7 cellular contexts compared by ENCODE assay signal in genomic region chr3:142448424-142448823, GRCh38. TPM values are rescaled to one million over a fixed set of nuclear protein-coding genes. Genes with fewer than 3 reads are reported as not detected.
DNase-seq lines count a peak whose midpoint lies in the region; ATAC-seq and TF ChIP-seq lines count a peak whose summit lies in the region.

No MANE protein-coding gene starts in this region.

- H3K36me3 ChIP-seq in GM23338 (ENCODE audit: insufficient read depth) (no peaks in the 10 kb centered on the region), iPS DF 6.9 (ENCODE audit: control insufficient read depth, insufficient read depth, low read length) (no peaks in the 10 kb centered on the region)

- peaks cover 5% of the 10 kb centered on the region for H3K36me3 Mint-ChIP-seq in GM23338 (ENCODE audit: low read depth)
- peaks cover 61% of the 10 kb centered on the region for H3K36me3 Mint-ChIP-seq in stimulated activated effector memory CD8-positive, alpha-beta T cell treated with anti-CD3 and anti-CD28 coated beads, Interleukin-12 subunit alpha, Interleukin-12 subunit beta, amount 100 ng/mL, for 72 hours

- H3K4me3 ChIP-seq in GM23338 (peak overlapping the region; percentile 93), WI38 (ENCODE audit: low read depth, low read length) (peak overlapping the region; percentile 89), iPS DF 6.9 (ENCODE audit: low read length) (peak overlapping the region; percentile 96; the same call in 1 of the 2 replicates)

- no peaks in the 10 kb centered on the region for H3F3A ChIP-seq in GM23338 (replicated peaks; ENCODE audit: low read depth)

- H3K9me2 ChIP-seq in GM23338 (ENCODE audit: insufficient read depth), result peaks cover 3% of the 10 kb centered on the region; the same call in 1 of the 2 replicates

- peak overlapping the region; percentile 81 for H3K4me2 ChIP-seq in GM23338

- H3K4me1 ChIP-seq in GM23338 (ENCODE audit: insufficient read depth), result no peaks in the 10 kb centered on the region
- no peaks in the 10 kb centered on the region for H3K4me1 ChIP-seq in iPS DF 6.9 (ENCODE audit: control insufficient read depth, insufficient read depth, low read length)

- no peak overlapping the region for H3K27ac ChIP-seq in GM23338 (ENCODE audit: low read depth)
- no peak overlapping the region for H3K27ac ChIP-seq in iPS DF 6.9 (ENCODE audit: low read length)

- H3K79me2 ChIP-seq in GM23338 (replicated peaks; ENCODE audit: insufficient read depth), result peaks cover 39% of the 10 kb centered on the region

- no CpG with 5 or more reads among the region's 10 CpGs for WGBS in iPS DF 6.9 (ENCODE audit: insufficient coverage, insufficient read length)

- DNase-seq in GM23338 (ENCODE audit: low spot score) (no peak), iPS DF 6.9 (ENCODE audit: low read depth, low spot score) (no peak), NCI-H524 treated with DMSO at 0.1 percent for 48 hours (lab: John Stamatoyannopoulos, UW) (no peak)
- DNase-seq in stimulated activated effector memory CD8-positive, alpha-beta T cell treated with anti-CD3 and anti-CD28 coated beads, Interleukin-12 subunit alpha, Interleukin-12 subunit beta, amount 100 ng/mL, for 72 hours (ENCODE audit: low spot score in 2 of 2), result no peak
- no peak for DNase-seq in NK-92 treated with Interleukin-12 subunit alpha and Interleukin-12 subunit beta, amount 100 ng/mL, for 24 hours (lab: John Stamatoyannopoulos, UW)

- peaks cover 9% of the 10 kb centered on the region for H3K4me1 Mint-ChIP-seq in GM23338
- H3K4me1 Mint-ChIP-seq in stimulated activated effector memory CD8-positive, alpha-beta T cell treated with anti-CD3 and anti-CD28 coated beads, Interleukin-12 subunit alpha, Interleukin-12 subunit beta, amount 100 ng/mL, for 72 hours, result peaks cover 42% of the 10 kb centered on the region

- no peaks in the 10 kb centered on the region for H3K27me3 Mint-ChIP-seq in GM23338 (ENCODE audit: insufficient read depth, low read depth, poor library complexity)

- peak overlapping the region; percentile 82; the same call in 1 of the 2 replicates for H2AFZ ChIP-seq in GM23338

- peak overlapping the region; percentile 96 for H3K4me3 Mint-ChIP-seq in GM23338
- H3K4me3 Mint-ChIP-seq in stimulated activated effector memory CD8-positive, alpha-beta T cell treated with anti-CD3 and anti-CD28 coated beads, Interleukin-12 subunit alpha, Interleukin-12 subunit beta, amount 100 ng/mL, for 72 hours, result peak overlapping the region; percentile 100

- TF ChIP-seq CTCF in GM23338 (conservative IDR thresholded peaks at IDR 0.05; ENCODE audit: low read depth in 2 of 2) (no peak), WI38 (IDR thresholded peaks at IDR 0.05; ENCODE audit: low read depth, low read length) (no peak)

- H3K27me3 ChIP-seq in GM23338 (ENCODE audit: insufficient read depth), result no peaks in the 10 kb centered on the region
- no peaks in the 10 kb centered on the region for H3K27me3 ChIP-seq in iPS DF 6.9 (ENCODE audit: control insufficient read depth, insufficient read depth, low read length)

- H3K9me3 Mint-ChIP-seq in GM23338, result no peaks in the 10 kb centered on the region
- no peaks in the 10 kb centered on the region for H3K9me3 Mint-ChIP-seq in stimulated activated effector memory CD8-positive, alpha-beta T cell treated with anti-CD3 and anti-CD28 coated beads, Interleukin-12 subunit alpha, Interleukin-12 subunit beta, amount 100 ng/mL, for 72 hours

- H3K27ac Mint-ChIP-seq in GM23338, result peak overlapping the region; percentile 99
- H3K27ac Mint-ChIP-seq in stimulated activated effector memory CD8-positive, alpha-beta T cell treated with anti-CD3 and anti-CD28 coated beads, Interleukin-12 subunit alpha, Interleukin-12 subunit beta, amount 100 ng/mL, for 72 hours, result peak overlapping the region; percentile 100

- H4K20me1 ChIP-seq in GM23338 (replicated peaks; ENCODE audit: insufficient read depth), result no peaks in the 10 kb centered on the region

- no peaks in the 10 kb centered on the region for H3K9me3 ChIP-seq in iPS DF 6.9 (ENCODE audit: control insufficient read depth, insufficient read depth, low read length)

- no peak for ATAC-seq in GM23338
- no peak for ATAC-seq in stimulated activated effector memory CD8-positive, alpha-beta T cell treated with anti-CD3 and anti-CD28 coated beads, Interleukin-12 subunit alpha, Interleukin-12 subunit beta, amount 100 ng/mL, for 72 hours
- ATAC-seq in HG03378 (IDR thresholded peaks at IDR 0.05; ENCODE audit: unreplicated experiment), result no peak

TF ChIP-seq in GM23338, 12 proteins besides CTCF, POLR2A, EP300 and RAD21 (continues in another document):
- no peak for TF ChIP-seq EZH2 (IDR thresholded peaks at IDR 0.05; ENCODE audit: low read depth, unreplicated experiment)
- no peak for TF ChIP-seq EZH2phosphoT487 (IDR thresholded peaks at IDR 0.05; ENCODE audit: unreplicated experiment)
- TF ChIP-seq ZNF331 (CRISPR knock-in tag; IDR thresholded peaks at IDR 0.05; ENCODE audit: low read depth), result no peak
- TF ChIP-seq ETS1 (IDR thresholded peaks at IDR 0.05), result no peak
- no peak for TF ChIP-seq NANOG (IDR thresholded peaks at IDR 0.05; ENCODE audit: borderline replicate concordance)
- no peak for TF ChIP-seq ZNF114 (CRISPR knock-in tag; IDR thresholded peaks at IDR 0.05)
- TF ChIP-seq JUNB (IDR thresholded peaks at IDR 0.05; ENCODE audit: unreplicated experiment), result no peak
- TF ChIP-seq CREB1 (CRISPR knock-in tag; IDR thresholded peaks at IDR 0.05; ENCODE audit: low read depth), result no peak
- no peak for TF ChIP-seq POLR2AphosphoS5 (IDR thresholded peaks at IDR 0.05; ENCODE audit: low read depth)
- no peak for TF ChIP-seq STAT1 (IDR thresholded peaks at IDR 0.05; ENCODE audit: unreplicated experiment)
- TF ChIP-seq, protein P1, sequence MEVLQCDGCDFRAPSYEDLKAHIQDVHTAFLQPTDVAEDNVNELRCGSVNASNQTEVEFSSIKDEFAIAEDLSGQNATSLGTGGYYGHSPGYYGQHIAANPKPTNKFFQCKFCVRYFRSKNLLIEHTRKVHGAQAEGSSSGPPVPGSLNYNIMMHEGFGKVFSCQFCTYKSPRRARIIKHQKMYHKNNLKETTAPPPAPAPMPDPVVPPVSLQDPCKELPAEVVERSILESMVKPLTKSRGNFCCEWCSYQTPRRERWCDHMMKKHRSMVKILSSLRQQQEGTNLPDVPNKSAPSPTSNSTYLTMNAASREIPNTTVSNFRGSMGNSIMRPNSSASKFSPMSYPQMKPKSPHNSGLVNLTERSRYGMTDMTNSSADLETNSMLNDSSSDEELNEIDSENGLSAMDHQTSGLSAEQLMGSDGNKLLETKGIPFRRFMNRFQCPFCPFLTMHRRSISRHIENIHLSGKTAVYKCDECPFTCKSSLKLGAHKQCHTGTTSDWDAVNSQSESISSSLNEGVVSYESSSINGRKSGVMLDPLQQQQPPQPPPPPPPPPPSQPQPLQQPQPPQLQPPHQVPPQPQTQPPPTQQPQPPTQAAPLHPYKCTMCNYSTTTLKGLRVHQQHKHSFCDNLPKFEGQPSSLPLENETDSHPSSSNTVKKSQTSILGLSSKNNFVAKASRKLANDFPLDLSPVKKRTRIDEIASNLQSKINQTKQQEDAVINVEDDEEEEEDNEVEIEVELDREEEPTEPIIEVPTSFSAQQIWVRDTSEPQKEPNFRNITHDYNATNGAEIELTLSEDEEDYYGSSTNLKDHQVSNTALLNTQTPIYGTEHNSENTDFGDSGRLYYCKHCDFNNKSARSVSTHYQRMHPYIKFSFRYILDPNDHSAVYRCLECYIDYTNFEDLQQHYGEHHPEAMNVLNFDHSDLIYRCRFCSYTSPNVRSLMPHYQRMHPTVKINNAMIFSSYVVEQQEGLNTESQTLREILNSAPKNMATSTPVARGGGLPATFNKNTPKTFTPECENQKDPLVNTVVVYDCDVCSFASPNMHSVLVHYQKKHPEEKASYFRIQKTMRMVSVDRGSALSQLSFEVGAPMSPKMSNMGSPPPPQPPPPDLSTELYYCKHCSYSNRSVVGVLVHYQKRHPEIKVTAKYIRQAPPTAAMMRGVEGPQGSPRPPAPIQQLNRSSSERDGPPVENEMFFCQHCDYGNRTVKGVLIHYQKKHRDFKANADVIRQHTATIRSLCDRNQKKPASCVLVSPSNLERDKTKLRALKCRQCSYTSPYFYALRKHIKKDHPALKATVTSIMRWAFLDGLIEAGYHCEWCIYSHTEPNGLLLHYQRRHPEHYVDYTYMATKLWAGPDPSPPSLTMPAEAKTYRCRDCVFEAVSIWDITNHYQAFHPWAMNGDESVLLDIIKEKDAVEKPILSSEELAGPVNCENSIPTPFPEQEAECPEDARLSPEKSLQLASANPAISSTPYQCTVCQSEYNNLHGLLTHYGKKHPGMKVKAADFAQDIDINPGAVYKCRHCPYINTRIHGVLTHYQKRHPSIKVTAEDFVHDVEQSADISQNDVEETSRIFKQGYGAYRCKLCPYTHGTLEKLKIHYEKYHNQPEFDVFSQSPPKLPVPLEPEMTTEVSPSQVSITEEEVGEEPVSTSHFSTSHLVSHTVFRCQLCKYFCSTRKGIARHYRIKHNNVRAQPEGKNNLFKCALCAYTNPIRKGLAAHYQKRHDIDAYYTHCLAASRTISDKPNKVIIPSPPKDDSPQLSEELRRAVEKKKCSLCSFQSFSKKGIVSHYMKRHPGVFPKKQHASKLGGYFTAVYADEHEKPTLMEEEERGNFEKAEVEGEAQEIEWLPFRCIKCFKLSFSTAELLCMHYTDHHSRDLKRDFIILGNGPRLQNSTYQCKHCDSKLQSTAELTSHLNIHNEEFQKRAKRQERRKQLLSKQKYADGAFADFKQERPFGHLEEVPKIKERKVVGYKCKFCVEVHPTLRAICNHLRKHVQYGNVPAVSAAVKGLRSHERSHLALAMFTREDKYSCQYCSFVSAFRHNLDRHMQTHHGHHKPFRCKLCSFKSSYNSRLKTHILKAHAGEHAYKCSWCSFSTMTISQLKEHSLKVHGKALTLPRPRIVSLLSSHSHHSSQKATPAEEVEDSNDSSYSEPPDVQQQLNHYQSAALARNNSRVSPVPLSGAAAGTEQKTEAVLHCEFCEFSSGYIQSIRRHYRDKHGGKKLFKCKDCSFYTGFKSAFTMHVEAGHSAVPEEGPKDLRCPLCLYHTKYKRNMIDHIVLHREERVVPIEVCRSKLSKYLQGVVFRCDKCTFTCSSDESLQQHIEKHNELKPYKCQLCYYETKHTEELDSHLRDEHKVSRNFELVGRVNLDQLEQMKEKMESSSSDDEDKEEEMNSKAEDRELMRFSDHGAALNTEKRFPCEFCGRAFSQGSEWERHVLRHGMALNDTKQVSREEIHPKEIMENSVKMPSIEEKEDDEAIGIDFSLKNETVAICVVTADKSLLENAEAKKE (CRISPR knock-in tag; IDR thresholded peaks at IDR 0.05), result no peak

RNA-seq across cellular contexts. Expression of gene XRN1, which starts 0.6 kb away (rescaled TPM):
- 16.6 and 17.0 TPM in 2 replicates for total RNA-seq in GM23338 (2014; rRNA removed; shearing (Covaris generic))
- polyA plus RNA-seq in GM23338 (2016; fragmentation: Nextera tagmentation; extraction: Ambion mirVana), result 10.9 and 13.6 TPM in 2 replicates
